ENCODE assay signal across 8 cellular contexts in genomic region chr17:21252875-21253645, GRCh38. TPM values are rescaled to one million over a fixed set of nuclear protein-coding genes. Genes with fewer than 3 reads are reported as not detected.
DNase-seq lines count a peak whose midpoint lies in the region; ATAC-seq and TF ChIP-seq lines count a peak whose summit lies in the region.

TSS of gene NATD1 (minus strand) at chr17:21253410. CDS start at chr17:21253264, 146 bp downstream.

- TF ChIP-seq CTCF in foreskin fibroblast (IDR thresholded peaks at IDR 0.05; ENCODE audit: low read depth, low read length) (no peak), neural crest cell (conservative IDR thresholded peaks at IDR 0.05) (no peak)

- H3K9me3 ChIP-seq in HUES6 (ENCODE audit: control insufficient read depth, insufficient read depth, low read depth, low read length) = no peaks in the 10 kb centered on the region

- H3K4me3 ChIP-seq in HUES6 (ENCODE audit: low read depth, low read length) = peak within 1 kb of the TSS; percentile 58
- peak within 1 kb of the TSS; percentile 63 to 70 for H3K4me3 ChIP-seq in foreskin fibroblast (ENCODE audit: low read depth in 1 of 2, low read length in 2 of 2)

- H3K4me3 Mint-ChIP-seq in neural crest cell = peak within 1 kb of the TSS; percentile 92
- peak within 1 kb of the TSS; percentile 80 to 83 for H3K4me3 Mint-ChIP-seq in stimulated activated naive CD8-positive, alpha-beta T cell treated with anti-CD3 and anti-CD28 coated beads, Interleukin-15, amount 100 ng/mL, for 72 hours

- H3K9ac ChIP-seq in HUES6 (ENCODE audit: low read length) = peak within 1 kb of the TSS; percentile 47

- peak; percentile 50 for ATAC-seq in GM21360 (IDR thresholded peaks at IDR 0.05; ENCODE audit: unreplicated experiment)
- peak; percentile 83 for ATAC-seq in stimulated activated naive CD8-positive, alpha-beta T cell treated with anti-CD3 and anti-CD28 coated beads, Interleukin-15, amount 100 ng/mL, for 72 hours

- peaks cover 38% of the 10 kb centered on the region for H3K4me1 ChIP-seq in HUES6 (ENCODE audit: control insufficient read depth, insufficient read depth, low read length)

- peaks cover 5% of the 10 kb centered on the region for H3K27me3 Mint-ChIP-seq in neural crest cell (ENCODE audit: low read depth)
- no peaks in the 10 kb centered on the region for H3K27me3 Mint-ChIP-seq in stimulated activated naive CD8-positive, alpha-beta T cell treated with anti-CD3 and anti-CD28 coated beads, Interleukin-15, amount 100 ng/mL, for 72 hours

- no peak within 1 kb of the TSS for H3K27ac Mint-ChIP-seq in neural crest cell (ENCODE audit: unreplicated experiment)
- peak within 1 kb of the TSS; percentile 40 to 83 for H3K27ac Mint-ChIP-seq in stimulated activated naive CD8-positive, alpha-beta T cell treated with anti-CD3 and anti-CD28 coated beads, Interleukin-15, amount 100 ng/mL, for 72 hours

- H3K36me3 Mint-ChIP-seq in neural crest cell (ENCODE audit: low read depth) = no peaks in the 10 kb centered on the region

- no peak within 1 kb of the TSS; the same call in 1 of the 2 replicates for H3K27ac ChIP-seq in HUES6 (ENCODE audit: low read depth, low read length)

- no peaks in the 10 kb centered on the region for H3K9me3 Mint-ChIP-seq in neural crest cell
- H3K9me3 Mint-ChIP-seq in stimulated activated naive CD8-positive, alpha-beta T cell treated with anti-CD3 and anti-CD28 coated beads, Interleukin-15, amount 100 ng/mL, for 72 hours = no peaks in the 10 kb centered on the region

- H3K36me3 ChIP-seq in HUES6 (ENCODE audit: control insufficient read depth, insufficient read depth, low read length) = no peaks in the 10 kb centered on the region

- peaks cover 13% of the 10 kb centered on the region for H3K4me1 Mint-ChIP-seq in neural crest cell
- H3K4me1 Mint-ChIP-seq in stimulated activated naive CD8-positive, alpha-beta T cell treated with anti-CD3 and anti-CD28 coated beads, Interleukin-15, amount 100 ng/mL, for 72 hours = peaks cover 12% of the 10 kb centered on the region

- DNase-seq in CMK (ENCODE audit: low read depth) (peak; percentile 48), SHP77 (lab: John Stamatoyannopoulos, UW) (peak; percentile 86 to 92), foreskin fibroblast (peak; percentile 80 to 93), neural crest cell (ENCODE audit: low read depth, low spot score) (peak; percentile 56)
- peak; percentile 93 for DNase-seq in activated effector memory CD4-positive, alpha-beta T cell treated with anti-CD3 and anti-CD28 coated beads, Interleukin-2, amount 50 U/mL, for 16 hours
- peak; percentile 66 to 79 for DNase-seq in stimulated activated naive CD8-positive, alpha-beta T cell treated with anti-CD3 and anti-CD28 coated beads, Interleukin-15, amount 100 ng/mL, for 72 hours

- H3K27me3 ChIP-seq in HUES6 (ENCODE audit: control insufficient read depth, insufficient read depth, low read length) = no peaks in the 10 kb centered on the region

RNA-seq across cellular contexts. Expression of gene NATD1, which starts in this region (rescaled TPM):
- total RNA-seq in neural crest cell = 6.3 and 6.7 TPM in 2 replicates
